ENCODE assay signal across 18 cellular contexts in genomic region chr2:40230717-40231300, GRCh38.
DNase-seq lines count a peak whose midpoint lies in the region; ATAC-seq, FAIRE-seq and TF ChIP-seq lines count a peak whose summit lies in the region.
"Had no signal": no experiment of that assay in that cellular context is flagged by ENCODE, and none has a peak within 500 bp of the region (broad histone marks: within the 10 kb centered on the region; RNA-seq: fewer than 3 reads in every experiment).

No MANE protein-coding gene starts in this region.

- H3K9me3 ChIP-seq in Loucy (ENCODE audit: insufficient read depth, low read depth, low read length) (no peaks in the 10 kb centered on the region), spleen (no peaks in the 10 kb centered on the region)
- H3K9me3 ChIP-seq: psoas muscle had no signal

- no peak overlapping the region for H2AFZ ChIP-seq in Loucy (ENCODE audit: low read length)

- no peak overlapping the region for H3K4me2 ChIP-seq in Loucy (ENCODE audit: low read depth, low read length, poor library complexity, severe bottlenecking)
- H3K4me2 ChIP-seq: BLaER1 treated with 17β-estradiol and CSF1 and Interleukin-3, amounts not matched to agents 10 nM and 100 nM had no signal

- H3K9me2 ChIP-seq in Loucy (replicated peaks; ENCODE audit: low read depth, low read length), result no peaks in the 10 kb centered on the region

- 60 to 80% (median 71%) methylated on average over 3 of the region's 3 CpGs for WGBS in spleen, 5 donors

- H4K20me1 ChIP-seq in Loucy (ENCODE audit: insufficient read depth, low read length, poor library complexity, severe bottlenecking), result no peaks in the 10 kb centered on the region
- H4K20me1 ChIP-seq: BLaER1 treated with 17β-estradiol and CSF1 and Interleukin-3, amounts not matched to agents 10 nM and 100 nM had no signal

- no peaks in the 10 kb centered on the region for H3F3A ChIP-seq in Loucy (ENCODE audit: low read depth)

- no peak overlapping the region for H3K27ac Mint-ChIP-seq in stimulated activated memory B cell treated with anti-CD40 and anti-IgM and Interleukin-4, amounts not matched to agents 10 μg/mL and 1 μg/mL and 100 μg/mL, for 72 hours
- H3K27ac Mint-ChIP-seq in naive thymus-derived CD8-positive, alpha-beta T cell, result no peak overlapping the region
- H3K27ac Mint-ChIP-seq: activated T-helper 2 cell treated with anti-CD3 and anti-CD28 coated beads, Interferon-gamma antibody, Interleukin-2, Interleukin-4, amounts not matched to agents 10 μg/mL and 5 μg/mL and 100 μg/mL, durations not matched to agents 14 hours and 24 hours and 36 hours; endodermal cell; T-helper 2 cell treated with Interferon-gamma antibody and Interleukin-4, amounts not matched to agents 5 μg/mL and 100 μg/mL, for 36 hours had no signal

- intact Hi-C loops in spleen (cut with DNase I; ENCODE audit: low total_unique reads), result no loop called here

- TF ChIP-seq POLR2A in spleen (IDR thresholded peaks at IDR 0.05), result no peak

- no peaks in the 10 kb centered on the region for H3K79me2 ChIP-seq in Loucy (ENCODE audit: insufficient read depth, low read length)

- H3K4me1 Mint-ChIP-seq in stimulated activated memory B cell treated with anti-CD40 and anti-IgM and Interleukin-4, amounts not matched to agents 10 μg/mL and 1 μg/mL and 100 μg/mL, for 72 hours, result no peaks in the 10 kb centered on the region
- H3K4me1 Mint-ChIP-seq in naive thymus-derived CD8-positive, alpha-beta T cell, result no peaks in the 10 kb centered on the region

- H3K27ac ChIP-seq in spleen, result no peak overlapping the region
- H3K27ac ChIP-seq: BLaER1 treated with 17β-estradiol and CSF1 and Interleukin-3, amounts not matched to agents 10 nM and 100 nM; psoas muscle had no signal

- TF ChIP-seq CTCF in Loucy (conservative IDR thresholded peaks at IDR 0.05; ENCODE audit: low read length), result peak; percentile 20; the same call in 1 of the 2 replicates
- TF ChIP-seq CTCF in bronchial epithelial cell (IDR thresholded peaks at IDR 0.05; ENCODE audit: insufficient read depth, low read length, severe bottlenecking), result no peak
- no peak for TF ChIP-seq CTCF in spleen (IDR thresholded peaks at IDR 0.05 in 8 of 11, conservative IDR thresholded peaks at IDR 0.05 in 3 of 11)

- H3K4me3 Mint-ChIP-seq in stimulated activated memory B cell treated with anti-CD40 and anti-IgM and Interleukin-4, amounts not matched to agents 10 μg/mL and 1 μg/mL and 100 μg/mL, for 72 hours, result no peak overlapping the region
- H3K4me3 Mint-ChIP-seq in naive thymus-derived CD8-positive, alpha-beta T cell, result no peak overlapping the region
- H3K4me3 Mint-ChIP-seq: endodermal cell; T-helper 2 cell treated with Interferon-gamma antibody and Interleukin-4, amounts not matched to agents 5 μg/mL and 100 μg/mL, for 36 hours had no signal

- H3K4me1 ChIP-seq in Loucy (ENCODE audit: insufficient read depth, low read length, poor library complexity, severe bottlenecking) (no peaks in the 10 kb centered on the region), spleen (no peaks in the 10 kb centered on the region)
- H3K4me1 ChIP-seq: BLaER1 treated with 17β-estradiol and CSF1 and Interleukin-3, amounts not matched to agents 10 nM and 100 nM; psoas muscle had no signal

- H3K9ac ChIP-seq in Loucy (ENCODE audit: low read depth, low read length, poor library complexity, severe bottlenecking), result no peak overlapping the region
- H3K9ac ChIP-seq: BLaER1 treated with 17β-estradiol and CSF1 and Interleukin-3, amounts not matched to agents 10 nM and 100 nM had no signal

- no peaks in the 10 kb centered on the region for H3K9me3 Mint-ChIP-seq in stimulated activated memory B cell treated with anti-CD40 and anti-IgM and Interleukin-4, amounts not matched to agents 10 μg/mL and 1 μg/mL and 100 μg/mL, for 72 hours
- H3K9me3 Mint-ChIP-seq in naive thymus-derived CD8-positive, alpha-beta T cell, result peaks cover 0 to 7% (median 0%) of the 10 kb centered on the region in 9 donors
- H3K9me3 Mint-ChIP-seq: T-helper 2 cell treated with Interferon-gamma antibody and Interleukin-4, amounts not matched to agents 5 μg/mL and 100 μg/mL, for 36 hours had no signal

- H3K4me3 ChIP-seq in Loucy (ENCODE audit: low read length, poor library complexity, severe bottlenecking) (no peak overlapping the region), bronchial epithelial cell (ENCODE audit: low read depth, low read length) (no peak overlapping the region), spleen (no peak overlapping the region)
- H3K4me3 ChIP-seq: BLaER1 treated with 17β-estradiol and CSF1 and Interleukin-3, amounts not matched to agents 10 nM and 100 nM; psoas muscle had no signal

- H3K36me3 Mint-ChIP-seq in stimulated activated memory B cell treated with anti-CD40 and anti-IgM and Interleukin-4, amounts not matched to agents 10 μg/mL and 1 μg/mL and 100 μg/mL, for 72 hours, result no peaks in the 10 kb centered on the region
- no peaks in the 10 kb centered on the region for H3K36me3 Mint-ChIP-seq in naive thymus-derived CD8-positive, alpha-beta T cell

- H3K36me3 ChIP-seq in Loucy (ENCODE audit: insufficient read depth, low read length) (no peaks in the 10 kb centered on the region), bronchial epithelial cell (ENCODE audit: control insufficient read depth, insufficient read depth, low read length) (no peaks in the 10 kb centered on the region), spleen (no peaks in the 10 kb centered on the region)
- H3K36me3 ChIP-seq: BLaER1 treated with 17β-estradiol and CSF1 and Interleukin-3, amounts not matched to agents 10 nM and 100 nM had no signal

- no peaks in the 10 kb centered on the region for H3K27me3 Mint-ChIP-seq in stimulated activated memory B cell treated with anti-CD40 and anti-IgM and Interleukin-4, amounts not matched to agents 10 μg/mL and 1 μg/mL and 100 μg/mL, for 72 hours
- no peaks in the 10 kb centered on the region for H3K27me3 Mint-ChIP-seq in naive thymus-derived CD8-positive, alpha-beta T cell

- H3K27me3 ChIP-seq in Loucy (ENCODE audit: insufficient read depth, low read length, poor library complexity, severe bottlenecking), result no peaks in the 10 kb centered on the region
- no peaks in the 10 kb centered on the region for H3K27me3 ChIP-seq in bronchial epithelial cell (ENCODE audit: control insufficient read depth, insufficient read depth, low read length)
- H3K27me3 ChIP-seq in spleen (replicated peaks in 1 of 7), result no peaks in the 10 kb centered on the region
- H3K27me3 ChIP-seq: BLaER1 treated with 17β-estradiol and CSF1 and Interleukin-3, amounts not matched to agents 10 nM and 100 nM had no signal

- POLR2A ChIA-PET in naive thymus-derived CD8-positive, alpha-beta T cell (lab: Charles Lee), result no interaction called here

- no peak for ATAC-seq in stimulated activated memory B cell treated with anti-CD40 and anti-IgM and Interleukin-4, amounts not matched to agents 10 μg/mL and 1 μg/mL and 100 μg/mL, for 72 hours
- ATAC-seq in GM21717 (IDR thresholded peaks at IDR 0.05; ENCODE audit: unreplicated experiment), result no peak
- no peak for ATAC-seq in naive thymus-derived CD8-positive, alpha-beta T cell
- ATAC-seq: psoas muscle had no signal

- DNase-seq in EL, result peak; percentile 48
- DNase-seq in bronchial epithelial cell (ENCODE audit: low read depth), result no peak
- DNase-seq in islet precursor cell, result peak; percentile 69
- DNase-seq in spleen, result no peak
- DNase-seq in naive thymus-derived CD8-positive, alpha-beta T cell, result no peak
- DNase-seq: cerebellar nuclear complex; DMS153; endodermal cell; KG1; NCI-H187 treated with DMSO at 0.1 percent for 48 hours; psoas muscle; stimulated activated naive CD4-positive, alpha-beta T cell treated with Interleukin-2 at 50 U/mL for 16 hours had no signal

- peak; percentile 83 for FAIRE-seq in bronchial epithelial cell (lab: Jason Lieb, UNC)

Comparison
In these comparisons a context has a peak if more than half of its experiments do, and no peak if none do; other contexts are left out.
1. DNase-seq: peak in EL (single experiment) and islet precursor cell (single experiment); none in bronchial epithelial cell (single experiment), spleen (single experiment) and naive thymus-derived CD8-positive, alpha-beta T cell (0 of 10).